In the genomic region with DNA sequence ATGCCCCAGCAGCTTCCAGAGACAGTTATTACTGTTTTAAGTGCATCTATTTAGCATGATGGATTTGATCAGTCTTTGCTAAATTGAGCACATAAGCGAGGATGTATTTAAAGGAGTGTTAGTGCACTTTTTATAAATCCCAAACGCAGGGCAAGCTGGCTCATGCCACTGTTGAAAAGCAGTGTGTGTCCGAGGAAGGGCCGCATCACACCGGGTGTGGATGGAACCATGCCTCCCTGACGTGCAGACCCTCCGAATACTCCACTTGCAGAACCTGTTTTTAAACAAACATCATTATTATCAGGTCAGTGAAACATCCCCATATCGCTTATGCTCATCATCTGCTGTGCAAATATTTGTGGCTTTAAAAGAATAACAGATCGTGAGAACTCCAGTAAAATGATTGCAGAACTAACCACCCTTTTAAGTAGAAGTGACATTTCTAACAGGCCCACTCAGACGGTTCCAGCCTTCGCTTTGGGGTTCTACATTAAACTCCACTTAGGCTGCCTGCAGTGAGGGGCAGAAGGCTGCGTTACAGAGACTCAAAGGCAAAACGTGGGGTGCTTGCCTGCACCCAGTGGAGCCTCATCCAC, we compare ENCODE assay signal across 1 cellular context.
TF ChIP-seq lines count a peak whose summit lies in the region.

No MANE protein-coding gene starts in this region.

TF ChIP-seq in IMR-90, 13 proteins besides CTCF, POLR2A, EP300 and RAD21:
- no peak for TF ChIP-seq BHLHE40 (IDR thresholded peaks at IDR 0.05; ENCODE audit: low read depth, low read length)
- TF ChIP-seq ELK1 (IDR thresholded peaks at IDR 0.05; ENCODE audit: borderline replicate concordance, low read depth, low read length), result no peak
- TF ChIP-seq, protein P1, sequence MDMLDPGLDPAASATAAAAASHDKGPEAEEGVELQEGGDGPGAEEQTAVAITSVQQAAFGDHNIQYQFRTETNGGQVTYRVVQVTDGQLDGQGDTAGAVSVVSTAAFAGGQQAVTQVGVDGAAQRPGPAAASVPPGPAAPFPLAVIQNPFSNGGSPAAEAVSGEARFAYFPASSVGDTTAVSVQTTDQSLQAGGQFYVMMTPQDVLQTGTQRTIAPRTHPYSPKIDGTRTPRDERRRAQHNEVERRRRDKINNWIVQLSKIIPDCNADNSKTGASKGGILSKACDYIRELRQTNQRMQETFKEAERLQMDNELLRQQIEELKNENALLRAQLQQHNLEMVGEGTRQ (IDR thresholded peaks at IDR 0.05; ENCODE audit: low read depth, low read length), result no peak
- TF ChIP-seq MAZ (IDR thresholded peaks at IDR 0.05; ENCODE audit: borderline replicate concordance, low read depth, low read length), result no peak
- no peak for TF ChIP-seq MXI1 (IDR thresholded peaks at IDR 0.05; ENCODE audit: borderline replicate concordance, low read depth, low read length)
- no peak for TF ChIP-seq CHD1 (IDR thresholded peaks at IDR 0.05; ENCODE audit: low read depth, low read length)
- TF ChIP-seq RCOR1 (IDR thresholded peaks at IDR 0.05; ENCODE audit: insufficient replicate concordance, low read length), result no peak
- TF ChIP-seq NFE2L2 (IDR thresholded peaks at IDR 0.05; ENCODE audit: low read depth, low read length), result no peak
- TF ChIP-seq CEBPB (IDR thresholded peaks at IDR 0.05; ENCODE audit: low read depth, low read length), result no peak
- TF ChIP-seq MAFK (IDR thresholded peaks at IDR 0.05; ENCODE audit: low read depth, low read length), result no peak
- TF ChIP-seq SMC3 (IDR thresholded peaks at IDR 0.05; ENCODE audit: low read depth, low read length), result no peak
- no peak for TF ChIP-seq RFX5 (IDR thresholded peaks at IDR 0.05; ENCODE audit: low read depth, low read length)
- no peak for TF ChIP-seq FOS (IDR thresholded peaks at IDR 0.05; ENCODE audit: low read depth, low read length)
